ENCODE assay signal across 24 cellular contexts in the genomic region with DNA sequence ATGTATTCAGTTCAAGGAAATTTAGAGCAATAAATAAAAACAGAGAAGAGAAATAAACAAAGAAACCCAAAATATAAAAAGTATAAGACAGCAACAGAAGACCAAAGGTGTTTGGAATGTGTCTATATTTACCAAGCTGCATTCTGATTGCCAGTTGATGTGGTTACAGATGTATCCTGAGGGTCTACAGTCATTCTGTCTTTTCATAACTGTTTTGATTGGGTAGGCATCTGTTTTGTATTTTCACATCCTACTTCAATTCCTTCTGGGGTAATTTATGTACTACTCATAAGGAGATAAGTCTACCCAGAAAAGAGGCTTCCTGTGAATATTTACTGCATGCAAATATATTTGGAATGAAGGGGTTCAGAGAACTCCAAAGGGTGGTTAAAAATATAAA.
"Had no signal": no experiment of that assay in that cellular context is flagged by ENCODE, and none has a peak within 500 bp of the region (broad histone marks: within the 10 kb centered on the region; RNA-seq: fewer than 3 reads in every experiment).

No MANE protein-coding gene starts in this region.

- H3K9me3 ChIP-seq: body of pancreas, neutrophil, ovary, right lobe of liver, testis had no signal

- ATAC-seq: body of pancreas; left cardiac atrium; left ventricle myocardium superior; right lobe of liver; stimulated activated naive CD8-positive, alpha-beta T cell treated with anti-CD3 and anti-CD28 coated beads, Interleukin-15, Interleukin-2, amounts not matched to agents 100 U/mL and 50 U/mL, for 24 hours had no signal

- H3K4me1 Mint-ChIP-seq: naive B cell had no signal

- H3K36me3 Mint-ChIP-seq: activated naive CD8-positive, alpha-beta T cell; naive B cell had no signal

- H3K4me1 ChIP-seq: body of pancreas, right lobe of liver, testis had no signal

- H3K27me3 ChIP-seq: body of pancreas, neutrophil, ovary, right lobe of liver, testis had no signal

- H3K27ac Mint-ChIP-seq: activated naive CD8-positive, alpha-beta T cell; naive B cell; nephron progenitor cell; progenitor cell of endocrine pancreas had no signal

- H3K4me3 Mint-ChIP-seq: activated naive CD8-positive, alpha-beta T cell; naive B cell; nephron progenitor cell had no signal

- H3K36me3 ChIP-seq: neutrophil, ovary, right lobe of liver had no signal

- DNase-seq: activated CD4-positive, alpha-beta T cell treated with anti-CD3 and anti-CD28 coated beads for 4 hours; activated CD4-positive, alpha-beta T cell treated with anti-CD3 and anti-CD28 coated beads, Interleukin-2, amount 50 U/mL, for 4 hours; activated effector memory CD4-positive, alpha-beta T cell treated with Interleukin-2 at 50 U/mL for 16 hours; activated naive CD4-positive, alpha-beta T cell treated with Interleukin-2 at 50 U/mL for 16 hours; aorta; body of pancreas; effector CD8-positive, alpha-beta T cell; head of caudate nucleus; hippocampal formation; left cardiac atrium; left ventricle myocardium superior; naive B cell; nephron progenitor cell; ovary; right lobe of liver; stimulated activated CD4-positive, alpha-beta T cell treated with anti-CD3 and anti-CD28 coated beads, Interleukin-12 subunit alpha, Interleukin-12 subunit beta, amount 100 ng/mL, for 4 hours; stimulated activated CD4-positive, alpha-beta T cell treated with anti-CD3 and anti-CD28 coated beads, Interleukin-4, amount 100 ng/mL, for 1 hour; stimulated activated naive CD8-positive, alpha-beta T cell treated with anti-CD3 and anti-CD28 coated beads, Interleukin-15, Interleukin-2, amounts not matched to agents 100 U/mL and 50 U/mL, for 24 hours; testis; trophoblast cell had no signal

- H3K27ac ChIP-seq: body of pancreas, neutrophil, ovary, right lobe of liver, testis, VCaP had no signal

- H3K4me3 ChIP-seq: body of pancreas, ovary, right lobe of liver, testis had no signal

- H3K27me3 Mint-ChIP-seq: activated naive CD8-positive, alpha-beta T cell; naive B cell; progenitor cell of endocrine pancreas had no signal
